18 cellular contexts compared by ENCODE assay signal in genomic region chr6:132246632-132247270, GRCh38.
DNase-seq lines count a peak whose midpoint lies in the region; ATAC-seq and TF ChIP-seq lines count a peak whose summit lies in the region.
"Had no signal": no experiment of that assay in that cellular context is flagged by ENCODE, and none has a peak within 500 bp of the region (broad histone marks: within the 10 kb centered on the region; RNA-seq: fewer than 3 reads in every experiment).

No MANE protein-coding gene starts in this region.

- H3K4me1 ChIP-seq in GM23248 (ENCODE audit: insufficient read depth) = peaks cover 10% of the 10 kb centered on the region; the same call in 1 of the 2 replicates
- no peaks in the 10 kb centered on the region for H3K4me1 ChIP-seq in PC-9 (replicated peaks; ENCODE audit: insufficient read depth)
- H3K4me1 ChIP-seq in mesenchymal stem cell (ENCODE audit: control insufficient read depth, insufficient read depth, low read depth, low read length) = peaks cover 5% of the 10 kb centered on the region
- H3K4me1 ChIP-seq: BLaER1 had no signal

- H3K27me3 ChIP-seq in GM23248 (replicated peaks; ENCODE audit: insufficient read depth) (no peaks in the 10 kb centered on the region), PC-9 (ENCODE audit: insufficient read depth, low read depth) (no peaks in the 10 kb centered on the region), mesenchymal stem cell (ENCODE audit: control insufficient read depth in 1 of 2, insufficient read depth in 1 of 2, low read length in 2 of 2) (no peaks in the 10 kb centered on the region)
- H3K27me3 ChIP-seq: BLaER1 had no signal

- H2AK5ac ChIP-seq in mesenchymal stem cell (ENCODE audit: low read length, severe bottlenecking) = peak overlapping the region; percentile 23

- CTCF ChIA-PET in PC-9 (lab: Charles Lee) = no interaction called here

- H3K14ac ChIP-seq in mesenchymal stem cell (ENCODE audit: low read length in 2 of 2) = no peak overlapping the region

- H3K23ac ChIP-seq in mesenchymal stem cell (ENCODE audit: low read length in 2 of 2) = no peak overlapping the region

- H3K79me1 ChIP-seq in mesenchymal stem cell (replicated peaks; ENCODE audit: low read length, poor library complexity, severe bottlenecking) = no peaks in the 10 kb centered on the region

- H3K36me3 ChIP-seq in GM23248 (ENCODE audit: low read depth) = no peaks in the 10 kb centered on the region
- no peaks in the 10 kb centered on the region for H3K36me3 ChIP-seq in PC-9 (ENCODE audit: low read depth)
- H3K36me3 ChIP-seq in mesenchymal stem cell (ENCODE audit: control insufficient read depth in 1 of 2, insufficient read depth in 2 of 2, low read depth in 1 of 2, low read length in 2 of 2) = no peaks in the 10 kb centered on the region
- H3K36me3 ChIP-seq: BLaER1 had no signal

- 95 to 96% methylated on average over 16 of the region's 16 CpGs for WGBS in GM23248 (ENCODE audit: low coverage in 1 of 2, low lambda C conversion rate in 2 of 2, missing lambda C conversion rate in 2 of 2), 2 experiments
- 95% methylated on average over 16 of the region's 16 CpGs for WGBS in mesenchymal stem cell

- no peaks in the 10 kb centered on the region for H3K9me3 Mint-ChIP-seq in chondrocyte (ENCODE audit: low read depth)
- H3K9me3 Mint-ChIP-seq: HFFc6 had no signal

- TF ChIP-seq CTCF in PC-9 (conservative IDR thresholded peaks at IDR 0.05) (no peak), chondrocyte (IDR thresholded peaks at IDR 0.05) (no peak)

- H3K9me3 ChIP-seq in GM23248 (ENCODE audit: low read depth) (no peaks in the 10 kb centered on the region), PC-9 (ENCODE audit: insufficient read depth, low read depth) (no peaks in the 10 kb centered on the region), mesenchymal stem cell (ENCODE audit: control insufficient read depth, low read length) (no peaks in the 10 kb centered on the region)

- no peak for ATAC-seq in HG03039 (IDR thresholded peaks at IDR 0.05; ENCODE audit: unreplicated experiment)
- ATAC-seq: GM12878, HepG2 had no signal

- no peak overlapping the region for H3K4ac ChIP-seq in mesenchymal stem cell (ENCODE audit: low read depth in 1 of 2, low read length in 2 of 2)

- no peak overlapping the region for H3K27ac ChIP-seq in GM23248
- no peak overlapping the region for H3K27ac ChIP-seq in PC-9
- peak overlapping the region; percentile 64 for H3K27ac ChIP-seq in mesenchymal stem cell (ENCODE audit: low read length, poor library complexity, severe bottlenecking)
- H3K27ac ChIP-seq: BLaER1 had no signal

- H3K4me3 ChIP-seq in GM23248 = no peak overlapping the region
- H3K4me3 ChIP-seq in PC-9 = no peak overlapping the region
- H3K4me3 ChIP-seq in mesenchymal stem cell (ENCODE audit: insufficient read depth in 1 of 2, low read depth in 1 of 2, low read length in 2 of 2) = no peak overlapping the region
- H3K4me3 ChIP-seq: BLaER1, GM12878 had no signal

- DNase-seq in GM23248 = no peak
- peak in 1 of 2 experiments; percentile 12 for DNase-seq in PC-9
- no peak for DNase-seq in chondrocyte (ENCODE audit: low spot score)
- no peak for DNase-seq in mesenchymal stem cell
- no peak for DNase-seq in stimulated activated CD8-positive, alpha-beta memory T cell treated with anti-CD3 and anti-CD28 coated beads, Interleukin-4, amount 100 ng/mL, for 48 hours
- DNase-seq in NCI-H1048 (lab: John Stamatoyannopoulos, UW) = no peak
- DNase-seq in mesenteric fat pad (ENCODE audit: low spot score) = no peak
- DNase-seq: 8988T, AML-193, Calu3, DMS 273 treated with DMSO at 0.1 percent for 48 hours, DMS79, HCEC 1CT had no signal

- no peaks in the 10 kb centered on the region for H4K20me1 ChIP-seq in GM23248 (ENCODE audit: insufficient read depth)
- H4K20me1 ChIP-seq in PC-9 (ENCODE audit: insufficient read depth) = no peaks in the 10 kb centered on the region
- H4K20me1 ChIP-seq: BLaER1 had no signal

- no peaks in the 10 kb centered on the region for H3K27me3 Mint-ChIP-seq in chondrocyte (ENCODE audit: low read depth)

- no peak overlapping the region for H2BK5ac ChIP-seq in mesenchymal stem cell (ENCODE audit: low read depth, low read length, poor library complexity, severe bottlenecking)

- no peaks in the 10 kb centered on the region for H3K36me3 Mint-ChIP-seq in chondrocyte (ENCODE audit: low read depth)

- H3K18ac ChIP-seq in mesenchymal stem cell (ENCODE audit: low read depth in 1 of 2, low read length in 2 of 2) = no peak overlapping the region

- no peak overlapping the region for H3K9ac ChIP-seq in GM23248
- H3K9ac ChIP-seq in mesenchymal stem cell (ENCODE audit: low read length) = no peak overlapping the region
- H3K9ac ChIP-seq: BLaER1 had no signal

- H2AFZ ChIP-seq in GM23248 (peak overlapping the region; percentile 88), PC-9 (peak overlapping the region; percentile 40; the same call in 1 of the 2 replicates), mesenchymal stem cell (ENCODE audit: low read depth, low read length) (no peak overlapping the region)

- POLR2A ChIA-PET in PC-9 (lab: Charles Lee; ENCODE audit: unreplicated experiment) = no interaction called here

- BruUV-seq in PC-9 (replicated peaks; lab: Mats Ljungman, UMichigan) = no TSS peak

- H2BK15ac ChIP-seq in mesenchymal stem cell (ENCODE audit: low read depth, poor library complexity, severe bottlenecking) = no peak overlapping the region

- H2BK12ac ChIP-seq in mesenchymal stem cell (ENCODE audit: low read length in 2 of 2) = no peak overlapping the region

- no peak overlapping the region for H3K4me3 Mint-ChIP-seq in chondrocyte (ENCODE audit: unreplicated experiment)
- H3K4me3 Mint-ChIP-seq: HFFc6 had no signal

- H4K91ac ChIP-seq in mesenchymal stem cell (ENCODE audit: low read length) = no peak overlapping the region

- H2BK120ac ChIP-seq in mesenchymal stem cell (ENCODE audit: low read depth, low read length) = no peak overlapping the region

- H3K79me2 ChIP-seq in GM23248 (ENCODE audit: insufficient read depth) = no peaks in the 10 kb centered on the region
- H3K79me2 ChIP-seq in PC-9 (ENCODE audit: low read depth) = no peaks in the 10 kb centered on the region

- intact Hi-C loops in PC-9 (cut with micrococcal nuclease; ENCODE audit: unreplicated experiment) = no loop called here

- 0 out of 2 replicates have a peak, but pooled peaks cover 5% of the 10 kb centered on the region for H3F3A ChIP-seq in GM23248 (ENCODE audit: insufficient read depth)
- no peaks in the 10 kb centered on the region for H3F3A ChIP-seq in PC-9 (ENCODE audit: insufficient read depth, low read depth)

- H3K9me2 ChIP-seq in GM23248 (ENCODE audit: insufficient read depth) = no peaks in the 10 kb centered on the region; the same call in 1 of the 2 replicates
- no peaks in the 10 kb centered on the region for H3K9me2 ChIP-seq in PC-9 (ENCODE audit: insufficient read depth)

- peak overlapping the region; percentile 46 for H3K27ac Mint-ChIP-seq in chondrocyte (ENCODE audit: unreplicated experiment)
- H3K27ac Mint-ChIP-seq: HFFc6 had no signal

- peaks cover 36% of the 10 kb centered on the region for H3K4me1 Mint-ChIP-seq in chondrocyte (ENCODE audit: low read depth)

- no peak overlapping the region for H4K8ac ChIP-seq in mesenchymal stem cell (ENCODE audit: low read length)

- H3K4me2 ChIP-seq in GM23248 (ENCODE audit: unreplicated experiment) (no peak overlapping the region), PC-9 (no peak overlapping the region), mesenchymal stem cell (ENCODE audit: low read length, poor library complexity, severe bottlenecking) (no peak overlapping the region)
- H3K4me2 ChIP-seq: BLaER1 had no signal

- in situ Hi-C loops in GM23248 (cut with MboI) = loop anchor here (25.0 kb wide), 1 partner anchor 559 kb away; no protein-coding TSS in a partner anchor
